ENCODE assay signal across 17 cellular contexts in genomic region chr19:6543866-6544347, GRCh38. TPM values are rescaled to one million over a fixed set of nuclear protein-coding genes. Genes with fewer than 3 reads are reported as not detected.
"Had no signal": no experiment of that assay in that cellular context is flagged by ENCODE, and none has a peak within 500 bp of the region (broad histone marks: within the 10 kb centered on the region; RNA-seq: fewer than 3 reads in every experiment).

No MANE protein-coding gene starts in this region.

- H3K4me1 ChIP-seq: body of pancreas, heart left ventricle, tibial artery had no signal

- DNase-seq: activated naive CD4-positive, alpha-beta T cell treated with anti-CD3 and anti-CD28 coated beads for 36 hours; amniotic stem cell; body of pancreas; central memory CD4-positive, alpha-beta T cell; cortex of kidney; effector CD8-positive, alpha-beta T cell; heart left ventricle; occipital lobe; stimulated activated CD4-positive, alpha-beta T cell treated with anti-CD3 and anti-CD28 coated beads, Interleukin-12 subunit alpha, Interleukin-12 subunit beta, amount 100 ng/mL, for 4 hours; tibial artery had no signal

- H3K4me3 ChIP-seq: body of pancreas, heart left ventricle, tibial artery had no signal

- FAIRE-seq: frontal cortex, islet of Langerhans, TTC549 had no signal

- H3K4me3 Mint-ChIP-seq: activated naive CD4-positive, alpha-beta T cell treated with anti-CD3 and anti-CD28 coated beads for 36 hours; nephron had no signal

- H3K27me3 ChIP-seq: body of pancreas had no signal

- H3K9me3 ChIP-seq: body of pancreas, heart left ventricle, tibial artery had no signal

- H3K4me1 Mint-ChIP-seq: nephron had no signal

- H3K27ac Mint-ChIP-seq: activated naive CD4-positive, alpha-beta T cell treated with anti-CD3 and anti-CD28 coated beads for 36 hours; nephron had no signal

- H3K36me3 ChIP-seq: heart left ventricle, tibial artery had no signal

- ATAC-seq: body of pancreas, heart left ventricle had no signal

- H3K27ac ChIP-seq: body of pancreas, heart left ventricle, tibial artery had no signal

RNA-seq across cellular contexts. Expression of gene TUBB4A, which starts 41.8 kb away (rescaled TPM):
- total RNA-seq: fibroblast of lung, lung microvascular endothelial cell had no signal
- polyA plus RNA-seq: fibroblast of lung had no signal

RNA-seq across cellular contexts. Expression of gene CD70, which starts 47.0 kb away (rescaled TPM):
- total RNA-seq: body of pancreas, fibroblast of lung, frontal cortex, lung microvascular endothelial cell, occipital lobe, pulmonary artery endothelial cell had no signal
- polyA plus RNA-seq: fibroblast of lung, heart left ventricle had no signal
